In the genomic region with DNA sequence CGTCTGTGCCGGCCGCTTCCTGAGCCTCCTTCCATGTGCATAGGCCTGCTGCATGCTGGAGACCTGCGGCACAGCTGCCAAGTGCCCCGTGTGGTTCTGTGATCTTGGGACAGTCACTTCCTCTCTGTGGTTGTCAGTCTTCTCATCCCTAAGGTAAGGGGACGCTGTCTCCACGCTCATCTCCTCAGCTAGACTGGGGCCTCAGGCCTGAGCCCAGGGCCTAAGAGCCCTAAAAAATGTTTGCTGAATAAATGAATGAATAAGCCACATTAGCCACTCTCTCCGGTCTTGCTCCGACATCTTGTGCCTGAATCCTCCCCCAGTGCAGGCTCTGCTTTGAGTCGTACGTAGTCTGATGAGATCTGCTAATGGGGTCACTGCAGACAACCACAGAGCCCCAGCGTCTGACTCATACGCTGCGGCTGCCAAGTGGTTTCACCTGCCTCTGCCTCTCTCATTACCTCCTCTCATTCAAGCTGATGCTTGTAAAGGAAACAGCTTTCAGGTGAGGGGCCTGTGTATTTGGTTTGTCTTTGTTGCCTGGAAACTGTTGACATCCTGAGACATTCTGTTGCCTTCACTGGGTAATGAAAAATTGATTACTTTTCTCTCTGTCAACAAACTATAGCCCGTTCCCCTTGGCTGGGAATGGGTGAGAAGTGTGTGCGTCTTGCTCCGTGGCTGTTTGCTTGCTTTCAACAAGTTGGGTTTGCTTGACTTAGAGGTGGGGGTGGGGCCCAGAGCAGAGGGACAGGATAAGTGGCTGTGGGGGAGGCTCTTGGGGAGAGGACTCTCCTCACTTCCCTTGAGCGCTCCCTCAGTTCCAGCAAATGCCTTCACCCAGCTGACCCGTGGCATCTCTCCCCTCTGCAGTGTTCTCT, we compare ENCODE assay signal across 9 cellular contexts. TPM values are rescaled to one million over a fixed set of nuclear protein-coding genes. Genes with fewer than 3 reads are reported as not detected.
DNase-seq lines count a peak whose midpoint lies in the region; ATAC-seq, FAIRE-seq and TF ChIP-seq lines count a peak whose summit lies in the region.
"Had no signal": no experiment of that assay in that cellular context is flagged by ENCODE, and none has a peak within 500 bp of the region (broad histone marks: within the 10 kb centered on the region; RNA-seq: fewer than 3 reads in every experiment).

No MANE protein-coding gene starts in this region.

- 63 to 76% methylated on average over 7 to 8 of the region's 19 CpGs for WGBS in gastroesophageal sphincter (ENCODE audit: low coverage in 1 of 2), 2 donors

- peaks cover 0 to 9% (median 0%) of the 10 kb centered on the region in 3 donors for H3K4me1 ChIP-seq in gastroesophageal sphincter

- H3K27me3 ChIP-seq in gastroesophageal sphincter, result no peaks in the 10 kb centered on the region

- H3K9me3 Mint-ChIP-seq in activated CD4-positive, alpha-beta memory T cell treated with anti-CD3 and anti-CD28 coated beads, Interleukin-2, amount 10 ng/mL, durations not matched to agents 7 days and 5 days, result no peaks in the 10 kb centered on the region
- H3K9me3 Mint-ChIP-seq in effector memory CD8-positive, alpha-beta T cell, result no peaks in the 10 kb centered on the region

- peaks cover 33% of the 10 kb centered on the region for H3K27me3 Mint-ChIP-seq in activated CD4-positive, alpha-beta memory T cell treated with anti-CD3 and anti-CD28 coated beads, Interleukin-2, amount 10 ng/mL, durations not matched to agents 7 days and 5 days
- no peaks in the 10 kb centered on the region for H3K27me3 Mint-ChIP-seq in effector memory CD8-positive, alpha-beta T cell

- FAIRE-seq in GM19239 (lab: Jason Lieb, UNC), result no peak

- CTCF ChIA-PET in activated CD4-positive, alpha-beta memory T cell treated with anti-CD3 and anti-CD28 coated beads, Interleukin-2, amount 10 ng/mL, durations not matched to agents 7 days and 5 days (lab: Charles Lee), result interaction anchor here (0.9 to 1.9 kb wide), 6 partner anchors 8 to 1019 kb away, joined by 3 to 11 read pairs (median 4); partner anchors contain the start of gene RPLP1

- no peak overlapping the region for H3K4me3 ChIP-seq in skeletal muscle cell (ENCODE audit: low read depth, low read length)
- no peak overlapping the region for H3K4me3 ChIP-seq in gastroesophageal sphincter

- DNase-seq in NCI-H2196 treated with DMSO at 0.1 percent for 48 hours (lab: John Stamatoyannopoulos, UW; ENCODE audit: unreplicated experiment) (peak; percentile 91), skeletal muscle cell (ENCODE audit: low read depth) (peak; percentile 48), GM19239 (ENCODE audit: insufficient read length, low spot score) (no peak)
- peak; percentile 88 for DNase-seq in activated CD4-positive, alpha-beta memory T cell treated with anti-CD3 and anti-CD28 coated beads, Interleukin-2, amount 10 ng/mL, durations not matched to agents 7 days and 5 days
- DNase-seq in effector memory CD8-positive, alpha-beta T cell, result peak; percentile 83 to 85 (median 84)
- DNase-seq: right cardiac atrium had no signal

- no peak overlapping the region for H3K27ac ChIP-seq in gastroesophageal sphincter

- ATAC-seq in GM19351 (IDR thresholded peaks at IDR 0.05; ENCODE audit: unreplicated experiment) (peak; percentile 75), GM21367 (IDR thresholded peaks at IDR 0.05; ENCODE audit: unreplicated experiment) (no peak), gastroesophageal sphincter (no peak)
- ATAC-seq in effector memory CD8-positive, alpha-beta T cell (replicated peaks), result peak; percentile 88

- H3K4me3 Mint-ChIP-seq in activated CD4-positive, alpha-beta memory T cell treated with anti-CD3 and anti-CD28 coated beads, Interleukin-2, amount 10 ng/mL, durations not matched to agents 7 days and 5 days, result peak overlapping the region; percentile 43
- H3K4me3 Mint-ChIP-seq in effector memory CD8-positive, alpha-beta T cell, result peak overlapping the region; percentile 72 to 79

- H3K27ac Mint-ChIP-seq in activated CD4-positive, alpha-beta memory T cell treated with anti-CD3 and anti-CD28 coated beads, Interleukin-2, amount 10 ng/mL, durations not matched to agents 7 days and 5 days, result peak overlapping the region; percentile 87
- peak overlapping the region; percentile 98 for H3K27ac Mint-ChIP-seq in effector memory CD8-positive, alpha-beta T cell

- H3K36me3 Mint-ChIP-seq in activated CD4-positive, alpha-beta memory T cell treated with anti-CD3 and anti-CD28 coated beads, Interleukin-2, amount 10 ng/mL, durations not matched to agents 7 days and 5 days (ENCODE audit: low read depth), result no peaks in the 10 kb centered on the region
- peaks cover 19% of the 10 kb centered on the region for H3K36me3 Mint-ChIP-seq in effector memory CD8-positive, alpha-beta T cell (ENCODE audit: insufficient read depth)

- TF ChIP-seq EP300 in gastroesophageal sphincter (IDR thresholded peaks at IDR 0.05), result no peak

- TF ChIP-seq CTCF in gastroesophageal sphincter (IDR thresholded peaks at IDR 0.05), result no peak

- no peaks in the 10 kb centered on the region for H3K36me3 ChIP-seq in gastroesophageal sphincter

- no peaks in the 10 kb centered on the region for H3K9me3 ChIP-seq in gastroesophageal sphincter

- POLR2A ChIA-PET in activated CD4-positive, alpha-beta memory T cell treated with anti-CD3 and anti-CD28 coated beads, Interleukin-2, amount 10 ng/mL, durations not matched to agents 7 days and 5 days (lab: Charles Lee), result interaction anchor here (0.7 to 4.2 kb wide), 11 partner anchors 11 to 1024 kb away, joined by 3 to 115 read pairs (median 4); partner anchors contain the start of genes RPLP1 and TLE3

- no peak for TF ChIP-seq POLR2A in gastroesophageal sphincter (IDR thresholded peaks at IDR 0.05)

- peaks cover 29% of the 10 kb centered on the region for H3K4me1 Mint-ChIP-seq in activated CD4-positive, alpha-beta memory T cell treated with anti-CD3 and anti-CD28 coated beads, Interleukin-2, amount 10 ng/mL, durations not matched to agents 7 days and 5 days
- H3K4me1 Mint-ChIP-seq in effector memory CD8-positive, alpha-beta T cell (ENCODE audit: low read depth in 2 of 2), result peaks cover 19 to 25% of the 10 kb centered on the region in 2 donors

RNA-seq across cellular contexts. Expression of gene RPLP1, which starts 15.9 kb away (rescaled TPM):
- 1,000 to 10,000 TPM; 1,524 to 1,535 TPM for total RNA-seq in activated CD4-positive, alpha-beta memory T cell treated with anti-CD3 and anti-CD28 coated beads, Interleukin-2, amount 10 ng/mL, durations not matched to agents 7 days and 5 days
- 100 to 1,000 TPM; 337 to 657 (median 426) TPM for total RNA-seq in gastroesophageal sphincter

RNA-seq across cellular contexts. Expression of gene KIF23, which starts 54.3 kb away (rescaled TPM):
- 10 to 100 TPM; 55.7 to 60.8 TPM for total RNA-seq in activated CD4-positive, alpha-beta memory T cell treated with anti-CD3 and anti-CD28 coated beads, Interleukin-2, amount 10 ng/mL, durations not matched to agents 7 days and 5 days
- total RNA-seq in gastroesophageal sphincter, result 1 to 10 TPM; 1.1 to 8.6 (median 4.7) TPM

Comparison
In these comparisons a context has a peak if more than half of its experiments do, and no peak if none do; other contexts are left out.
1. ATAC-seq: peak in GM19351 (single experiment) and effector memory CD8-positive, alpha-beta T cell (single experiment); none in GM21367 (single experiment) and gastroesophageal sphincter (single experiment).
2. RNA of gene KIF23, which starts 54.3 kb away (total RNA-seq): 55.7 to 60.8 TPM in activated CD4-positive, alpha-beta memory T cell treated with anti-CD3 and anti-CD28 coated beads, Interleukin-2, amount 10 ng/mL, durations not matched to agents 7 days and 5 days; 1.1 to 8.6 TPM in gastroesophageal sphincter; every median in the first group is over 4 times any median in the second.